Comparison of ENCODE assay signal across 14 cellular contexts in the genomic region with DNA sequence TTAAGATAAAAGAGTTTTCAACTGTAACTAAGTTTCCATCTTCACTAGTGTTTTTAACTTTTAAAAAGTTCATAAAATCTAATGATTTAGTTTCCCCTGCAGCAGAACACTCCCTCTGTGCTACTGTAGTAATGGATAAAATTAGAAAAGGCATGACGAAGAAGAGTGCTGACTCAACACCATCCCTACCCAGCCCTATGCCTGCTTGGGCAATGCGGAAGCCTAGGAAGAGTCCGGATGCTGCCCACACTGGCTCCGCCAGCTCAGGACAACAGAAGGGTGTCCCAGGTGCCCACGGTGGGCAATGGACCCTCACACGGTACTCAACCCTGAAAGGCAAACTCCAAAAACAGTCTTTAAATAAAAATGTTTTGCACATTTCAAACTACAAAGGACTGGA.
A peak's percentile ranks its signal among the peaks of the same experiment; 100 is the strongest.
DNase-seq lines count a peak whose midpoint lies in the region; ATAC-seq and TF ChIP-seq lines count a peak whose summit lies in the region.
"Had no signal": no experiment of that assay in that cellular context is flagged by ENCODE, and none has a peak within 500 bp of the region (broad histone marks: within the 10 kb centered on the region; RNA-seq: fewer than 3 reads in every experiment).

No MANE protein-coding gene starts in this region.

- POLR2A ChIA-PET in WTC11 (lab: Charles Lee) = no interaction called here

- H3K27me3 Mint-ChIP-seq in natural killer cell (ENCODE audit: low read depth in 2 of 2) (no peaks in the 10 kb centered on the region), WTC11 (ENCODE audit: low read depth) (no peaks in the 10 kb centered on the region; the same call in 1 of the 2 replicates)
- no peaks in the 10 kb centered on the region for H3K27me3 Mint-ChIP-seq in natural killer cell treated with Interleukin-12 subunit alpha and Interleukin-12 subunit beta and Interleukin-15 and Interleukin-18, amount 100 ng/mL, for 72 hours
- no peaks in the 10 kb centered on the region for H3K27me3 Mint-ChIP-seq in stimulated activated naive B cell treated with anti-CD40 and anti-IgM and Interleukin-4, amounts not matched to agents 10 μg/mL and 1 μg/mL and 100 μg/mL, for 72 hours

- ATAC-seq in natural killer cell = no peak
- ATAC-seq in natural killer cell treated with Interleukin-12 subunit alpha and Interleukin-12 subunit beta and Interleukin-15 and Interleukin-18, amount 100 ng/mL, for 72 hours = no peak
- ATAC-seq in WTC11 = no peak
- ATAC-seq in stimulated activated naive B cell treated with anti-CD40 and anti-IgM and Interleukin-4, amounts not matched to agents 10 μg/mL and 1 μg/mL and 100 μg/mL, for 72 hours (replicated peaks) = no peak
- no peak for ATAC-seq in HG03521 (IDR thresholded peaks at IDR 0.05; ENCODE audit: unreplicated experiment)
- ATAC-seq: CD8-positive, alpha-beta T cell had no signal

- H3K4me3 Mint-ChIP-seq in natural killer cell (no peak overlapping the region), WTC11 (no peak overlapping the region)
- no peak overlapping the region for H3K4me3 Mint-ChIP-seq in natural killer cell treated with Interleukin-12 subunit alpha and Interleukin-12 subunit beta and Interleukin-15 and Interleukin-18, amount 100 ng/mL, for 72 hours
- no peak overlapping the region for H3K4me3 Mint-ChIP-seq in stimulated activated naive B cell treated with anti-CD40 and anti-IgM and Interleukin-4, amounts not matched to agents 10 μg/mL and 1 μg/mL and 100 μg/mL, for 72 hours
- H3K4me3 Mint-ChIP-seq: CD8-positive, alpha-beta T cell had no signal

- CTCF ChIA-PET in WTC11 (lab: Charles Lee) = no interaction called here

- TF ChIP-seq CTCF in natural killer cell (IDR thresholded peaks at IDR 0.05) = no peak
- TF ChIP-seq CTCF in WTC11 (IDR thresholded peaks at IDR 0.05) = no peak

- H3K27ac Mint-ChIP-seq in natural killer cell (peak overlapping the region; percentile 53 to 69), WTC11 (peak overlapping the region; percentile 26; the same call in 1 of the 2 replicates)
- H3K27ac Mint-ChIP-seq in natural killer cell treated with Interleukin-12 subunit alpha and Interleukin-12 subunit beta and Interleukin-15 and Interleukin-18, amount 100 ng/mL, for 72 hours = peak overlapping the region in 1 of 2 donors; percentile 78
- peak overlapping the region; percentile 9 for H3K27ac Mint-ChIP-seq in stimulated activated naive B cell treated with anti-CD40 and anti-IgM and Interleukin-4, amounts not matched to agents 10 μg/mL and 1 μg/mL and 100 μg/mL, for 72 hours
- H3K27ac Mint-ChIP-seq: CD8-positive, alpha-beta T cell had no signal

- H3K9me3 Mint-ChIP-seq in natural killer cell (no peaks in the 10 kb centered on the region), WTC11 (no peaks in the 10 kb centered on the region)
- H3K9me3 Mint-ChIP-seq in natural killer cell treated with Interleukin-12 subunit alpha and Interleukin-12 subunit beta and Interleukin-15 and Interleukin-18, amount 100 ng/mL, for 72 hours = no peaks in the 10 kb centered on the region
- no peaks in the 10 kb centered on the region for H3K9me3 Mint-ChIP-seq in stimulated activated naive B cell treated with anti-CD40 and anti-IgM and Interleukin-4, amounts not matched to agents 10 μg/mL and 1 μg/mL and 100 μg/mL, for 72 hours
- H3K9me3 Mint-ChIP-seq: CD8-positive, alpha-beta T cell had no signal

- DNase-seq in natural killer cell (no peak), WTC11 (ENCODE audit: low spot score) (no peak), myocyte (ENCODE audit: low read depth) (peak; percentile 38), A172 (ENCODE audit: low spot score) (no peak), NCI-H2196 treated with DMSO at 0.1 percent for 48 hours (lab: John Stamatoyannopoulos, UW; ENCODE audit: unreplicated experiment) (no peak)
- DNase-seq in natural killer cell treated with Interleukin-12 subunit alpha and Interleukin-12 subunit beta and Interleukin-15 and Interleukin-18, amount 100 ng/mL, for 72 hours (ENCODE audit: low spot score) = no peak
- DNase-seq in stimulated activated naive B cell treated with anti-CD40 and anti-IgM and Interleukin-4, amounts not matched to agents 10 μg/mL and 1 μg/mL and 100 μg/mL, for 72 hours = no peak
- DNase-seq: CD8-positive, alpha-beta T cell; NCI-H1048; NCI-H146; NCI-H345; NCI-H526; SIG-M5 had no signal

- H3K36me3 Mint-ChIP-seq in natural killer cell (no peaks in the 10 kb centered on the region), WTC11 (peaks cover 72% of the 10 kb centered on the region)
- H3K36me3 Mint-ChIP-seq in natural killer cell treated with Interleukin-12 subunit alpha and Interleukin-12 subunit beta and Interleukin-15 and Interleukin-18, amount 100 ng/mL, for 72 hours = peaks cover 18% of the 10 kb centered on the region
- H3K36me3 Mint-ChIP-seq in stimulated activated naive B cell treated with anti-CD40 and anti-IgM and Interleukin-4, amounts not matched to agents 10 μg/mL and 1 μg/mL and 100 μg/mL, for 72 hours = peaks cover 51 to 62% of the 10 kb centered on the region in 2 donors

- H3K4me1 Mint-ChIP-seq in natural killer cell = peaks cover 6 to 7% of the 10 kb centered on the region in 2 donors
- peaks cover 0 to 3% of the 10 kb centered on the region in 2 donors for H3K4me1 Mint-ChIP-seq in natural killer cell treated with Interleukin-12 subunit alpha and Interleukin-12 subunit beta and Interleukin-15 and Interleukin-18, amount 100 ng/mL, for 72 hours (ENCODE audit: low read depth in 2 of 2)
- H3K4me1 Mint-ChIP-seq in WTC11 = no peaks in the 10 kb centered on the region
- peaks cover 6 to 7% of the 10 kb centered on the region in 2 donors for H3K4me1 Mint-ChIP-seq in stimulated activated naive B cell treated with anti-CD40 and anti-IgM and Interleukin-4, amounts not matched to agents 10 μg/mL and 1 μg/mL and 100 μg/mL, for 72 hours

- intact Hi-C loops in natural killer cell (cut with micrococcal nuclease) = no loop called here

TF ChIP-seq in WTC11, 78 proteins besides CTCF, POLR2A, EP300 and RAD21:
- TF ChIP-seq ZNF232 (CRISPR knock-in tag; IDR thresholded peaks at IDR 0.05) (no peak), ZNF671 (CRISPR knock-in tag; IDR thresholded peaks at IDR 0.05) (no peak), ZNF423 (CRISPR knock-in tag; IDR thresholded peaks at IDR 0.05) (no peak), SMAD4 (CRISPR knock-in tag; IDR thresholded peaks at IDR 0.05) (no peak), JUN (CRISPR knock-in tag; IDR thresholded peaks at IDR 0.05) (no peak), GABPB1 (CRISPR knock-in tag; IDR thresholded peaks at IDR 0.05) (no peak), CBFB (CRISPR knock-in tag; IDR thresholded peaks at IDR 0.05; ENCODE audit: low read depth) (no peak)
- TF ChIP-seq, protein P1, sequence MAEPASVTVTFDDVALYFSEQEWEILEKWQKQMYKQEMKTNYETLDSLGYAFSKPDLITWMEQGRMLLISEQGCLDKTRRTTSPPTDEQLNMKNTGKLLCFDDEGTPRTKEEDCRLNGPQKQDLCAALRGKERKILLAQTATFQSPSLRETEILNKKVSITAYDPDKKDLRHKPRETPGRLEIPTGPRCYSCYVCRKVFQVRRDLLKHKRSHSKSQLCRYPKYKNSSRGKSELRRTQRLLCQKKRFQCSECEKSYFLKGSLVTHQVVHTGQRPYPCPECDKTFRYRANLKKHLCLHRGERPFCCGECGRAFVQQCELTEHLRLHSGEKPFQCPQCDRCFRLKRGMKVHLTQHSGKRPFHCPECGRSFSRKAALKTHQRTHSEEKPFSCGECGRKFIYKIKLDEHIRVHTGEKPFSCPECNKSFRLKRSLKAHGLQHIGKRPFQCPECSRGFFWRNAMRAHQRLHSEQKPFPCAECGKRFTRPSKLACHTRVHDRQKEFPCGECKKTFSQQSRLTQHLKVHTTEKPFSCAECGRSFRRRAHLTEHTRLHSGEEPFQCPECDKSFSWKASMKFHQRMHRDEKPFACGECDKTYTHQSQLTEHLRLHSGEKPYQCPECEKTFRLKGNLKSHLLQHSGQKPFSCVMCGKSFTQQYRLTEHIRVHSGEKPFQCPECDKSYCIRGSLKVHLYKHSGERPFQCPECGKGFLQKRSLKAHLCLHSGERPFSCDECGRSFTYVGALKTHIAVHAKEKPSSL (CRISPR knock-in tag; conservative IDR thresholded peaks at IDR 0.05) = no peak
- TF ChIP-seq, protein P2, sequence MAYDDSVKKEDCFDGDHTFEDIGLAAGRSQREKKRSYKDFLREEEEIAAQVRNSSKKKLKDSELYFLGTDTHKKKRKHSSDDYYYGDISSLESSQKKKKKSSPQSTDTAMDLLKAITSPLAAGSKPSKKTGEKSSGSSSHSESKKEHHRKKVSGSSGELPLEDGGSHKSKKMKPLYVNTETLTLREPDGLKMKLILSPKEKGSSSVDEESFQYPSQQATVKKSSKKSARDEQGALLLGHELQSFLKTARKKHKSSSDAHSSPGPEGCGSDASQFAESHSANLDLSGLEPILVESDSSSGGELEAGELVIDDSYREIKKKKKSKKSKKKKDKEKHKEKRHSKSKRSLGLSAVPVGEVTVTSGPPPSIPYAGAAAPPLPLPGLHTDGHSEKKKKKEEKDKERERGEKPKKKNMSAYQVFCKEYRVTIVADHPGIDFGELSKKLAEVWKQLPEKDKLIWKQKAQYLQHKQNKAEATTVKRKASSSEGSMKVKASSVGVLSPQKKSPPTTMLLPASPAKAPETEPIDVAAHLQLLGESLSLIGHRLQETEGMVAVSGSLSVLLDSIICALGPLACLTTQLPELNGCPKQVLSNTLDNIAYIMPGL (CRISPR knock-in tag; IDR thresholded peaks at IDR 0.05) = no peak
- TF ChIP-seq, protein P3, sequence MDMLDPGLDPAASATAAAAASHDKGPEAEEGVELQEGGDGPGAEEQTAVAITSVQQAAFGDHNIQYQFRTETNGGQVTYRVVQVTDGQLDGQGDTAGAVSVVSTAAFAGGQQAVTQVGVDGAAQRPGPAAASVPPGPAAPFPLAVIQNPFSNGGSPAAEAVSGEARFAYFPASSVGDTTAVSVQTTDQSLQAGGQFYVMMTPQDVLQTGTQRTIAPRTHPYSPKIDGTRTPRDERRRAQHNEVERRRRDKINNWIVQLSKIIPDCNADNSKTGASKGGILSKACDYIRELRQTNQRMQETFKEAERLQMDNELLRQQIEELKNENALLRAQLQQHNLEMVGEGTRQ (CRISPR knock-in tag; IDR thresholded peaks at IDR 0.05) = no peak
